In genomic region chr6:142254513-142254912, GRCh38 we compare ENCODE assay signal across 2 cellular contexts.
TF ChIP-seq lines count a peak whose summit lies in the region.

No MANE protein-coding gene starts in this region.

TF ChIP-seq in K562, 482 proteins besides CTCF, POLR2A, EP300 and RAD21:
- TF ChIP-seq SOX6 (IDR thresholded peaks at IDR 0.05) (no peak), NFRKB (IDR thresholded peaks at IDR 0.05; ENCODE audit: low read depth) (no peak), ZNF316 (IDR thresholded peaks at IDR 0.05) (peak; percentile 69), FOXK1 (CRISPR knock-in tag; IDR thresholded peaks at IDR 0.05; ENCODE audit: borderline replicate concordance) (no peak), C11orf30 (IDR thresholded peaks at IDR 0.05; ENCODE audit: low read depth) (peak; percentile 28; the same call in 1 of the 2 replicates), ZHX1 (conservative IDR thresholded peaks at IDR 0.05; ENCODE audit: low read length) (no peak), CHD4 (IDR thresholded peaks at IDR 0.05; ENCODE audit: insufficient read depth, insufficient replicate concordance, low read depth, low read length, poor library complexity, severe bottlenecking) (no peak), ZNF57 (CRISPR knock-in tag; IDR thresholded peaks at IDR 0.05) (no peak), MAFF (IDR thresholded peaks at IDR 0.05; ENCODE audit: low read length) (peak; percentile 22; the same call in 1 of the 2 replicates), MAFK (IDR thresholded peaks at IDR 0.05; ENCODE audit: low read length) (peak; percentile 27; the same call in 1 of the 2 replicates), RBM22 (IDR thresholded peaks at IDR 0.05; ENCODE audit: low read depth, low read length, poor library complexity, severe bottlenecking) (no peak)

TF ChIP-seq in HepG2, 621 proteins besides CTCF, POLR2A, EP300 and RAD21:
- no peak for TF ChIP-seq FUBP1 (CRISPR knock-in tag; IDR thresholded peaks at IDR 0.05; ENCODE audit: borderline replicate concordance)
- TF ChIP-seq PREB (CRISPR knock-in tag; IDR thresholded peaks at IDR 0.05) = no peak
- TF ChIP-seq HNF4A (CRISPR knock-in tag; IDR thresholded peaks at IDR 0.05) = peak; percentile 77
- 0 out of 2 replicates have a peak, but pooled peaks have one; percentile 55 for TF ChIP-seq MIXL1 (CRISPR knock-in tag; IDR thresholded peaks at IDR 0.05)
- peak; percentile 48; the same call in 1 of the 2 replicates for TF ChIP-seq HNF1A (IDR thresholded peaks at IDR 0.05; ENCODE audit: low read depth)
- no peak for TF ChIP-seq HNF1A (CRISPR knock-in tag; IDR thresholded peaks at IDR 0.05; ENCODE audit: borderline replicate concordance)
- TF ChIP-seq TP53 (CRISPR knock-in tag; conservative IDR thresholded peaks at IDR 0.05) = no peak
- peak; percentile 76; the same call in 1 of the 2 replicates for TF ChIP-seq ZNF644 (CRISPR knock-in tag; IDR thresholded peaks at IDR 0.05; ENCODE audit: low read depth)
- TF ChIP-seq MAFK (conservative IDR thresholded peaks at IDR 0.05 in 1 of 2, IDR thresholded peaks at IDR 0.05 in 1 of 2; ENCODE audit: low read length in 2 of 2) = peak; percentile 99
- TF ChIP-seq GATAD2A (CRISPR knock-in tag; IDR thresholded peaks at IDR 0.05) = 0 out of 2 replicates have a peak, but pooled peaks have one; percentile 16
- TF ChIP-seq CCDC6 (CRISPR knock-in tag; IDR thresholded peaks at IDR 0.05) = no peak
- TF ChIP-seq MAFG (CRISPR knock-in tag; IDR thresholded peaks at IDR 0.05) = 0 out of 2 replicates have a peak, but pooled peaks have one; percentile 41
- no peak for TF ChIP-seq ZNF629 (CRISPR knock-in tag; conservative IDR thresholded peaks at IDR 0.05)
- TF ChIP-seq PRDM4 (CRISPR knock-in tag; IDR thresholded peaks at IDR 0.05; ENCODE audit: borderline replicate concordance) = no peak
- no peak for TF ChIP-seq ATF5 (CRISPR knock-in tag; IDR thresholded peaks at IDR 0.05; ENCODE audit: low read depth)
- TF ChIP-seq ARNT (IDR thresholded peaks at IDR 0.05) = no peak
- peak; percentile 36; the same call in 1 of the 2 replicates for TF ChIP-seq MAX (IDR thresholded peaks at IDR 0.05)
- no peak for TF ChIP-seq RNF219 (CRISPR knock-in tag; IDR thresholded peaks at IDR 0.05)
- TF ChIP-seq ZNF574 (CRISPR knock-in tag; IDR thresholded peaks at IDR 0.05) = no peak
- peak; percentile 92 for TF ChIP-seq HOMEZ (CRISPR knock-in tag; IDR thresholded peaks at IDR 0.05; ENCODE audit: low read depth)
- TF ChIP-seq MAFF (IDR thresholded peaks at IDR 0.05; ENCODE audit: low read depth, low read length) = peak; percentile 99
- no peak for TF ChIP-seq ZNF275 (CRISPR knock-in tag; IDR thresholded peaks at IDR 0.05; ENCODE audit: borderline replicate concordance)
- TF ChIP-seq FOXJ3 (CRISPR knock-in tag; IDR thresholded peaks at IDR 0.05; ENCODE audit: borderline replicate concordance) = no peak
- TF ChIP-seq FOXC1 (CRISPR knock-in tag; IDR thresholded peaks at IDR 0.05; ENCODE audit: borderline replicate concordance) = no peak
- 0 out of 2 replicates have a peak, but pooled peaks have one; percentile 13 for TF ChIP-seq RCOR2 (CRISPR knock-in tag; IDR thresholded peaks at IDR 0.05)
- 0 out of 2 replicates have a peak, but pooled peaks have one; percentile 38 for TF ChIP-seq POGZ (CRISPR knock-in tag; IDR thresholded peaks at IDR 0.05)
- no peak for TF ChIP-seq ZNF792 (CRISPR knock-in tag; IDR thresholded peaks at IDR 0.05)
- peak; percentile 70; the same call in 1 of the 2 replicates for TF ChIP-seq ZMYM4 (CRISPR knock-in tag; IDR thresholded peaks at IDR 0.05)
